Comparison of ENCODE assay signal across 26 cellular contexts in the genomic region with DNA sequence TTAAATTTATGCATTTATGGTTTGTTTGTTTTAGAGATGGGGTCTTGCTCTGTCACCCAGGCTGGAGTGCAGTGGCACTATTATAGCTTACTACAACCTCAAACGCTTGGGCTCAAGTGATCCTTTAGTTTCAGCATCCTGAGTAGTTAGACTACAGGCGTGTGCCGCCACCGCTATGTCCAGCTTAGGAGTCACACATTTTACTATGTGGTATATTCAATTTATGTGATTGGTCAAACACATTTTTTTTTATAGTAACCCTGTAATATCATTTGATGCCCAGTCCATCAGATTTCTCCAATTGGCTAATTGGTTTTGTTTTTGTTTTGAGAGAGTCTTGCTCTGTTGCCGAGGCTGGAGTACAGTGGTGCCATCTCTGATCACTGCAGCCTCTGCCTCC. TPM values are rescaled to one million over a fixed set of nuclear protein-coding genes. Genes with fewer than 3 reads are reported as not detected.
DNase-seq lines count a peak whose midpoint lies in the region; ATAC-seq and TF ChIP-seq lines count a peak whose summit lies in the region.
"Had no signal": no experiment of that assay in that cellular context is flagged by ENCODE, and none has a peak within 500 bp of the region (broad histone marks: within the 10 kb centered on the region; RNA-seq: fewer than 3 reads in every experiment).

No MANE protein-coding gene starts in this region.

- no peaks in the 10 kb centered on the region for H3K9me3 ChIP-seq in OCI-LY7 (ENCODE audit: low read length)
- no peaks in the 10 kb centered on the region for H3K9me3 ChIP-seq in SJCRH30 (replicated peaks)
- H3K9me3 ChIP-seq: adrenal gland, breast epithelium, esophagus squamous epithelium, gastroesophageal sphincter, lower lobe of right lung, stomach had no signal

- no peak overlapping the region for H3K4me3 Mint-ChIP-seq in stimulated activated effector memory CD8-positive, alpha-beta T cell treated with anti-CD3 and anti-CD28 coated beads, Interleukin-12 subunit alpha, Interleukin-12 subunit beta, amount 100 ng/mL, for 72 hours

- BruUV-seq in OCI-LY7 (replicated peaks; lab: Mats Ljungman, UMichigan), result no TSS peak

- H3K27ac ChIP-seq in OCI-LY7 (ENCODE audit: low read depth, low read length, poor library complexity, severe bottlenecking), result no peak overlapping the region
- H3K27ac ChIP-seq in SJCRH30, result no peak overlapping the region
- H3K27ac ChIP-seq: adrenal gland, breast epithelium, coronary artery, esophagus squamous epithelium, gastroesophageal sphincter, lower lobe of right lung, SK-N-MC, stomach had no signal

- peak overlapping the region; percentile 88 for H3K4me2 ChIP-seq in OCI-LY7 (ENCODE audit: low read length)

- H3K4me1 Mint-ChIP-seq in stimulated activated effector memory CD8-positive, alpha-beta T cell treated with anti-CD3 and anti-CD28 coated beads, Interleukin-12 subunit alpha, Interleukin-12 subunit beta, amount 100 ng/mL, for 72 hours, result peaks cover 19% of the 10 kb centered on the region

- peaks cover 15% of the 10 kb centered on the region for H3K4me1 ChIP-seq in OCI-LY7 (ENCODE audit: insufficient read depth, low read length, poor library complexity, severe bottlenecking)
- no peaks in the 10 kb centered on the region for H3K4me1 ChIP-seq in SJCRH30
- H3K4me1 ChIP-seq: breast epithelium had no signal

- H3K4me3 ChIP-seq in OCI-LY7 (ENCODE audit: low read depth, low read length, poor library complexity, severe bottlenecking) (peak overlapping the region; percentile 81), choroid plexus epithelial cell (ENCODE audit: low read depth, low read length) (no peak overlapping the region), SJCRH30 (no peak overlapping the region)
- H3K4me3 ChIP-seq: adrenal gland, breast epithelium, coronary artery, esophagus squamous epithelium, gastroesophageal sphincter, lower lobe of right lung, SK-N-MC, stomach had no signal

- no peaks in the 10 kb centered on the region for H3K27me3 ChIP-seq in SJCRH30
- H3K27me3 ChIP-seq: adrenal gland, breast epithelium, esophagus squamous epithelium, gastroesophageal sphincter, stomach had no signal

- POLR2A ChIA-PET in OCI-LY7 (lab: Charles Lee), result interaction anchor here (0.6 kb wide), 1 partner anchor 135 kb away, joined by 3 read pairs; no protein-coding TSS in a partner anchor

- H4K20me1 ChIP-seq in OCI-LY7 (ENCODE audit: insufficient read depth, low read length), result no peaks in the 10 kb centered on the region

- no peaks in the 10 kb centered on the region for H3K9me3 Mint-ChIP-seq in stimulated activated effector memory CD8-positive, alpha-beta T cell treated with anti-CD3 and anti-CD28 coated beads, Interleukin-12 subunit alpha, Interleukin-12 subunit beta, amount 100 ng/mL, for 72 hours
- H3K9me3 Mint-ChIP-seq: activated CD4-positive, alpha-beta memory T cell treated with anti-CD3 and anti-CD28 coated beads for 36 hours; type B pancreatic cell had no signal

- no peak for ATAC-seq in stimulated activated effector memory CD8-positive, alpha-beta T cell treated with anti-CD3 and anti-CD28 coated beads, Interleukin-12 subunit alpha, Interleukin-12 subunit beta, amount 100 ng/mL, for 72 hours
- no peak for ATAC-seq in GM21367 (IDR thresholded peaks at IDR 0.05; ENCODE audit: unreplicated experiment)
- ATAC-seq: gastroesophageal sphincter, HCT116, lower lobe of right lung had no signal

- H3K9me2 ChIP-seq in OCI-LY7 (ENCODE audit: insufficient read depth, low read length), result no peaks in the 10 kb centered on the region

- H3K36me3 Mint-ChIP-seq in stimulated activated effector memory CD8-positive, alpha-beta T cell treated with anti-CD3 and anti-CD28 coated beads, Interleukin-12 subunit alpha, Interleukin-12 subunit beta, amount 100 ng/mL, for 72 hours, result peaks cover 5% of the 10 kb centered on the region
- H3K36me3 Mint-ChIP-seq: activated CD4-positive, alpha-beta memory T cell treated with anti-CD3 and anti-CD28 coated beads for 36 hours had no signal

- CTCF ChIA-PET in OCI-LY7 (lab: Charles Lee; ENCODE audit: unreplicated experiment), result no interaction called here

- H2AFZ ChIP-seq in OCI-LY7 (ENCODE audit: low read length), result no peak overlapping the region

- intact Hi-C loops in OCI-LY7 (cut with micrococcal nuclease; ENCODE audit: unreplicated experiment), result no loop called here

- H3K36me3 ChIP-seq in OCI-LY7 (ENCODE audit: insufficient read depth, low read length) (no peaks in the 10 kb centered on the region), SJCRH30 (no peaks in the 10 kb centered on the region)
- H3K36me3 ChIP-seq: adrenal gland, breast epithelium had no signal

- TF ChIP-seq CTCF in OCI-LY7 (conservative IDR thresholded peaks at IDR 0.05; ENCODE audit: low read length), result no peak
- no peak for TF ChIP-seq CTCF in choroid plexus epithelial cell (conservative IDR thresholded peaks at IDR 0.05; ENCODE audit: low read depth, low read length)

- H3K27ac Mint-ChIP-seq in stimulated activated effector memory CD8-positive, alpha-beta T cell treated with anti-CD3 and anti-CD28 coated beads, Interleukin-12 subunit alpha, Interleukin-12 subunit beta, amount 100 ng/mL, for 72 hours, result peak overlapping the region; percentile 14
- H3K27ac Mint-ChIP-seq: activated CD4-positive, alpha-beta memory T cell treated with anti-CD3 and anti-CD28 coated beads for 36 hours; type B pancreatic cell had no signal

- no peaks in the 10 kb centered on the region; the same call in 1 of the 2 replicates for H3K79me2 ChIP-seq in OCI-LY7 (ENCODE audit: insufficient read depth, low read depth, low read length)

- DNase-seq in NCI-H526 (lab: John Stamatoyannopoulos, UW), result peak; percentile 8 to 14
- no peak for DNase-seq in NCI-H526 treated with DMSO at 0.1 percent for 48 hours (lab: John Stamatoyannopoulos, UW)
- DNase-seq in OCI-LY7 (ENCODE audit: low spot score), result peak; percentile 4
- peak; percentile 8 for DNase-seq in choroid plexus epithelial cell (ENCODE audit: low read depth)
- no peak for DNase-seq in stimulated activated effector memory CD8-positive, alpha-beta T cell treated with anti-CD3 and anti-CD28 coated beads, Interleukin-12 subunit alpha, Interleukin-12 subunit beta, amount 100 ng/mL, for 72 hours (ENCODE audit: low spot score in 2 of 2)
- no peak for DNase-seq in GF-D8 (lab: John Stamatoyannopoulos, UW)
- no peak for DNase-seq in SJCRH30
- DNase-seq: 8988T; activated CD4-positive, alpha-beta memory T cell treated with anti-CD3 and anti-CD28 coated beads for 36 hours; adrenal gland; AML-193; EL; esophagus squamous epithelium; islet precursor cell; KBM-7; lower lobe of right lung; NCI-H748 treated with DMSO at 0.1 percent for 48 hours; stimulated activated CD4-positive, alpha-beta T cell treated with anti-CD3 and anti-CD28 coated beads, Interleukin-4, amount 100 ng/mL, for 24 hours; stomach had no signal

RNA-seq across cellular contexts. Expression of gene DTD1, which starts 2.3 kb away (rescaled TPM):
- 27.6 and 35.3 TPM in 2 replicates for total RNA-seq in OCI-LY7 (2014; rRNA removed; shearing (Covaris generic))
- 43.0 and 47.8 TPM in 2 replicates for total RNA-seq in OCI-LY7 (2022)
- 65.4 and 66.2 TPM in 2 replicates for total RNA-seq in SJCRH30 (2014; rRNA removed; shearing (Covaris generic))

RNA-seq across cellular contexts. Expression of gene SMIM26, which starts 22.9 kb away (rescaled TPM):
- total RNA-seq in OCI-LY7 (2014; rRNA removed; shearing (Covaris generic)), result 124 and 161 TPM in 2 replicates
- total RNA-seq in OCI-LY7 (2022), result 71.2 and 91.0 TPM in 2 replicates
- total RNA-seq in SJCRH30 (2014; rRNA removed; shearing (Covaris generic)), result 76.8 and 84.0 TPM in 2 replicates

Comparison
In these comparisons a context has a peak if more than half of its experiments do, and no peak if none do; other contexts are left out.
1. DNase-seq: peak in NCI-H526 (2 of 2), OCI-LY7 (single experiment) and choroid plexus epithelial cell (single experiment); none in NCI-H526 treated with DMSO at 0.1 percent for 48 hours (single experiment), stimulated activated effector memory CD8-positive, alpha-beta T cell treated with anti-CD3 and anti-CD28 coated beads, Interleukin-12 subunit alpha, Interleukin-12 subunit beta, amount 100 ng/mL, for 72 hours (0 of 2), GF-D8 (single experiment) and SJCRH30 (0 of 2).